ENCODE assay signal across 12 cellular contexts in genomic region chr14:75636100-75636692, GRCh38. TPM values are rescaled to one million over a fixed set of nuclear protein-coding genes. Genes with fewer than 3 reads are reported as not detected.
DNase-seq lines count a peak whose midpoint lies in the region; ATAC-seq, FAIRE-seq and TF ChIP-seq lines count a peak whose summit lies in the region.
"Had no signal": no experiment of that assay in that cellular context is flagged by ENCODE, and none has a peak within 500 bp of the region (broad histone marks: within the 10 kb centered on the region; RNA-seq: fewer than 3 reads in every experiment).

No MANE protein-coding gene starts in this region.

- H3K36me3 ChIP-seq in small intestine (ENCODE audit: control insufficient read depth in 2 of 2, insufficient read depth in 2 of 2, low read length in 2 of 2) = peaks cover 0 to 6% of the 10 kb centered on the region in 2 donors

- H3K4me1 Mint-ChIP-seq in activated CD4-positive, alpha-beta T cell treated with anti-CD3 and anti-CD28 coated beads for 36 hours = no peaks in the 10 kb centered on the region

- TF ChIP-seq POLR2A in GM18505 (IDR thresholded peaks at IDR 0.05; ENCODE audit: borderline replicate concordance, extremely low read depth, insufficient read depth, insufficient read length) = no peak

- FAIRE-seq in small intestine (lab: Jason Lieb, UNC) = no peak
- FAIRE-seq: GM12878 had no signal

- H3K27me3 ChIP-seq in right cardiac atrium (ENCODE audit: control insufficient read depth, insufficient read depth) (no peaks in the 10 kb centered on the region), small intestine (ENCODE audit: control insufficient read depth in 2 of 2, insufficient read depth in 2 of 2, low read length in 2 of 2) (no peaks in the 10 kb centered on the region)

- H3K4me3 ChIP-seq in right cardiac atrium (ENCODE audit: low read length) (no peak overlapping the region), small intestine (ENCODE audit: low read depth in 1 of 2, low read length in 2 of 2) (no peak overlapping the region)
- H3K4me3 ChIP-seq: GM12878 had no signal

- peak in 1 of 3 donors; percentile 66 for DNase-seq in right cardiac atrium
- no peak for DNase-seq in left ventricle myocardium superior
- DNase-seq in amygdala (lab: John Stamatoyannopoulos, UW) = peak in 40 of 56 donors; percentile 1 to 64 (median 30)
- peak; percentile 5 for DNase-seq in inferior parietal cortex (ENCODE audit: extremely low spot score)
- no peak for DNase-seq in small intestine
- no peak for DNase-seq in activated CD4-positive, alpha-beta T cell treated with anti-CD3 and anti-CD28 coated beads for 36 hours
- DNase-seq: activated effector memory CD4-positive, alpha-beta T cell treated with anti-CD3 and anti-CD28 coated beads, Interleukin-2, amount 50 U/mL, for 16 hours; AML-193 had no signal

- intact Hi-C loops in right cardiac atrium (cut with DNase I) (no loop called here), left ventricle myocardium superior (cut with micrococcal nuclease) (no loop called here)
- intact Hi-C loops in activated CD4-positive, alpha-beta T cell treated with anti-CD3 and anti-CD28 coated beads for 36 hours (cut with DNase I, micrococcal nuclease) = no loop called here

- 60% methylated on average over 13 of the region's 13 CpGs for WGBS in right cardiac atrium
- WGBS in small intestine, 3 donors = 75 to 89% (median 88%) methylated on average over 13 of the region's 13 CpGs

- no peaks in the 10 kb centered on the region for H3K9me3 Mint-ChIP-seq in activated CD4-positive, alpha-beta T cell treated with anti-CD3 and anti-CD28 coated beads for 36 hours (ENCODE audit: low read depth)

- H3K4me1 ChIP-seq in right cardiac atrium (ENCODE audit: control insufficient read depth, insufficient read depth, low read length) (peaks cover 3% of the 10 kb centered on the region), small intestine (ENCODE audit: control insufficient read depth in 2 of 2, insufficient read depth in 1 of 2, low read depth in 1 of 2, low read length in 1 of 2) (no peaks in the 10 kb centered on the region)

- no peaks in the 10 kb centered on the region for H3K27me3 Mint-ChIP-seq in activated CD4-positive, alpha-beta T cell treated with anti-CD3 and anti-CD28 coated beads for 36 hours

- no peak overlapping the region for H3K4me3 Mint-ChIP-seq in activated CD4-positive, alpha-beta T cell treated with anti-CD3 and anti-CD28 coated beads for 36 hours

- H3K36me3 Mint-ChIP-seq in activated CD4-positive, alpha-beta T cell treated with anti-CD3 and anti-CD28 coated beads for 36 hours (ENCODE audit: low read depth) = peaks cover 8% of the 10 kb centered on the region

- H3K9me3 ChIP-seq in right cardiac atrium (ENCODE audit: control insufficient read depth, low read length) = no peaks in the 10 kb centered on the region
- H3K9me3 ChIP-seq in small intestine (ENCODE audit: control insufficient read depth, low read depth) = no peaks in the 10 kb centered on the region

- CTCF ChIA-PET in activated CD4-positive, alpha-beta T cell treated with anti-CD3 and anti-CD28 coated beads for 36 hours (lab: Charles Lee) = interaction anchor here (0.6 to 1.4 kb wide), 5 partner anchors 15 to 1018 kb away, joined by 3 to 7 read pairs (median 3); no protein-coding TSS in a partner anchor

- ATAC-seq in right cardiac atrium (peak; percentile 46 to 53), left ventricle myocardium superior (no peak), GM18505 (IDR thresholded peaks at IDR 0.05; ENCODE audit: unreplicated experiment) (no peak), HG03460 (IDR thresholded peaks at IDR 0.05; ENCODE audit: unreplicated experiment) (no peak)
- ATAC-seq in activated CD4-positive, alpha-beta T cell treated with anti-CD3 and anti-CD28 coated beads for 36 hours = no peak
- ATAC-seq: GM12878, PC-3 had no signal

- POLR2A ChIA-PET in activated CD4-positive, alpha-beta T cell treated with anti-CD3 and anti-CD28 coated beads for 36 hours (lab: Charles Lee) = no interaction called here

- no peak overlapping the region for H3K27ac ChIP-seq in right cardiac atrium (ENCODE audit: low read length)
- no peak overlapping the region for H3K27ac ChIP-seq in small intestine (ENCODE audit: low read depth in 1 of 2, low read length in 1 of 2)

- no peak overlapping the region for H3K27ac Mint-ChIP-seq in activated CD4-positive, alpha-beta T cell treated with anti-CD3 and anti-CD28 coated beads for 36 hours

RNA-seq across cellular contexts. Expression of gene ERG28, which starts 24.5 kb away (rescaled TPM):
- total RNA-seq in right cardiac atrium = 10 to 100 TPM in 2 of 4 donors, 1 to 10 TPM in 2; 9.6 to 10.9 (median 10.2) TPM
- 15.0 TPM for polyA plus RNA-seq in right cardiac atrium
- total RNA-seq in left ventricle myocardium superior = 6.2 TPM
- 10 to 100 TPM in 1 of 3 donors, 1 to 10 TPM in 2; 4.1 to 26.8 (median 6.0) TPM for polyA plus RNA-seq in small intestine
- total RNA-seq in activated CD4-positive, alpha-beta T cell treated with anti-CD3 and anti-CD28 coated beads for 36 hours = 10 to 100 TPM; 19.1 to 23.7 TPM

RNA-seq across cellular contexts. Expression of gene TTLL5, which starts 24.9 kb away (rescaled TPM):
- 10 to 100 TPM; 18.3 to 22.2 (median 21.1) TPM for total RNA-seq in right cardiac atrium
- 8.0 TPM for polyA plus RNA-seq in right cardiac atrium
- total RNA-seq in left ventricle myocardium superior = 15.8 TPM
- 10 to 100 TPM in 1 of 3 donors, 1 to 10 TPM in 2; 4.6 to 12.1 (median 4.9) TPM for polyA plus RNA-seq in small intestine
- total RNA-seq in activated CD4-positive, alpha-beta T cell treated with anti-CD3 and anti-CD28 coated beads for 36 hours = 10 to 100 TPM; 27.3 to 38.6 TPM

RNA-seq across cellular contexts. Expression of gene FLVCR2, which starts 57.8 kb away (rescaled TPM):
- total RNA-seq in right cardiac atrium = 1 to 10 TPM; 4.1 to 8.1 (median 6.3) TPM
- polyA plus RNA-seq in right cardiac atrium = 1.3 TPM
- total RNA-seq in left ventricle myocardium superior = 5.6 TPM
- 10 to 100 TPM; 12.8 to 29.7 (median 21.3) TPM for polyA plus RNA-seq in small intestine
- total RNA-seq in activated CD4-positive, alpha-beta T cell treated with anti-CD3 and anti-CD28 coated beads for 36 hours = 1 to 10 TPM; 2.2 to 3.2 TPM

Comparison
In these comparisons a context has a peak if more than half of its experiments do, and no peak if none do; other contexts are left out.
1. ATAC-seq: peak in right cardiac atrium (2 of 2); none in left ventricle myocardium superior (single experiment), activated CD4-positive, alpha-beta T cell treated with anti-CD3 and anti-CD28 coated beads for 36 hours (single experiment), GM18505 (single experiment) and HG03460 (single experiment).
2. DNase-seq: peak in amygdala (40 of 56) and inferior parietal cortex (single experiment); none in left ventricle myocardium superior (single experiment), small intestine (single experiment) and activated CD4-positive, alpha-beta T cell treated with anti-CD3 and anti-CD28 coated beads for 36 hours (single experiment).